ENCODE assay signal across 2 cellular contexts in genomic region chr15:78414608-78415250, GRCh38.
TF ChIP-seq lines count a peak whose summit lies in the region.

No MANE protein-coding gene starts in this region.

TF ChIP-seq in WTC11, 78 proteins besides CTCF, POLR2A, EP300 and RAD21 (continued from another document):
- TF ChIP-seq ERG (CRISPR knock-in tag; IDR thresholded peaks at IDR 0.05) (no peak), CDX4 (CRISPR knock-in tag; IDR thresholded peaks at IDR 0.05; ENCODE audit: borderline replicate concordance) (no peak)

TF ChIP-seq in HepG2, 621 proteins besides CTCF, POLR2A, EP300 and RAD21 (continued from another document):
- no peak for TF ChIP-seq ZNF569 (CRISPR knock-in tag; IDR thresholded peaks at IDR 0.05; ENCODE audit: borderline replicate concordance)
- no peak for TF ChIP-seq FOXO1 (CRISPR knock-in tag; IDR thresholded peaks at IDR 0.05)
- TF ChIP-seq ZNF207 (IDR thresholded peaks at IDR 0.05; ENCODE audit: borderline replicate concordance), result no peak
- no peak for TF ChIP-seq ESRRA (CRISPR knock-in tag; IDR thresholded peaks at IDR 0.05; ENCODE audit: low read depth)
